Comparison of ENCODE assay signal across 8 cellular contexts in the genomic region with DNA sequence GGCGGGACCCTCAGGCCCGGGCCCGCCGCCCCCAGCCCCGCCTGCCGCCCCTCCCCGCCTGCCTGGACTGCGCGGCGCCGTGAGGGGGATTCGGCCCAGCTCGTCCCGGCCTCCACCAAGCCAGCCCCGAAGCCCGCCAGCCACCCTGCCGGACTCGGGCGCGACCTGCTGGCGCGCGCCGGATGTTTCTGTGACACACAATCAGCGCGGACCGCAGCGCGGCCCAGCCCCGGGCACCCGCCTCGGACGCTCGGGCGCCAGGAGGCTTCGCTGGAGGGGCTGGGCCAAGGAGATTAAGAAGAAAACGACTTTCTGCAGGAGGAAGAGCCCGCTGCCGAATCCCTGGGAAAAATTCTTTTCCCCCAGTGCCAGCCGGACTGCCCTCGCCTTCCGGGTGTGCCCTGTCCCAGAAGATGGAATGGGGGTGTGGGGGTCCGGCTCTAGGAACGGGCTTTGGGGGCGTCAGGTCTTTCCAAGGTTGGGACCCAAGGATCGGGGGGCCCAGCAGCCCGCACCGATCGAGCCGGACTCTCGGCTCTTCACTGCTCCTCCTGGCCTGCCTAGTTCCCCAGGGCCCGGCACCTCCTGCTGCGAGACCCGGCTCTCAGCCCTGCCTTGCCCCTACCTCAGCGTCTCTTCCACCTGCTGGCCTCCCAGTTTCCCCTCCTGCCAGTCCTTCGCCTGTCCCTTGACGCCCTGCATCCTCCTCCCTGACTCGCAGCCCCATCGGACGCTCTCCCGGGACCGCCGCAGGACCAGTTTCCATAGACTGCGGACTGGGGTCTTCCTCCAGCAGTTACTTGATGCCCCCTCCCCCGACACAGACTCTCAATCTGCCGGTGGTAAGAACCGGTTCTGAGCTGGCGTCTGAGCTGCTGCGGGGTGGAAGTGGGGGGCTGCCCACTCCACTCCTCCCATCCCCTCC.
DNase-seq lines count a peak whose midpoint lies in the region; ATAC-seq and TF ChIP-seq lines count a peak whose summit lies in the region.

No MANE protein-coding gene starts in this region.

- peaks cover 19% of the 10 kb centered on the region for H3K4me1 ChIP-seq in smooth muscle cell (ENCODE audit: low read depth)

- peak overlapping the region; percentile 70 for H3K4me3 Mint-ChIP-seq in activated T-helper 1 cell treated with anti-CD3 and anti-CD28 coated beads, Interleukin-12 subunit alpha, Interleukin-12 subunit beta, Interleukin-2, Interleukin-4 antibody, amounts not matched to agents 30 ng/mL and 10 ng/mL and 1 ng/mL, durations not matched to agents 14 hours and 24 hours and 36 hours

- H3K4me2 ChIP-seq in smooth muscle cell: peak overlapping the region; percentile 85

- DNase-seq in EH (ENCODE audit: low read depth) (peak; percentile 33), Kasumi-1 (lab: John Stamatoyannopoulos, UW) (peak; percentile 15 to 22), hepatic stellate cell (ENCODE audit: low spot score) (peak; percentile 52), smooth muscle cell (lab: John Stamatoyannopoulos, UW; ENCODE audit: unreplicated experiment) (no peak), NCI-H2171 (lab: John Stamatoyannopoulos, UW) (no peak)
- peak; percentile 19 for DNase-seq in activated T-helper 1 cell treated with anti-CD3 and anti-CD28 coated beads, Interleukin-12 subunit alpha, Interleukin-12 subunit beta, Interleukin-2, Interleukin-4 antibody, amounts not matched to agents 30 ng/mL and 10 ng/mL and 1 ng/mL, durations not matched to agents 14 hours and 24 hours and 36 hours (ENCODE audit: low spot score)

- no peaks in the 10 kb centered on the region for H3F3A ChIP-seq in smooth muscle cell (ENCODE audit: low read depth)

- no peaks in the 10 kb centered on the region for H3K9me3 Mint-ChIP-seq in activated T-helper 1 cell treated with anti-CD3 and anti-CD28 coated beads, Interleukin-12 subunit alpha, Interleukin-12 subunit beta, Interleukin-2, Interleukin-4 antibody, amounts not matched to agents 30 ng/mL and 10 ng/mL and 1 ng/mL, durations not matched to agents 14 hours and 24 hours and 36 hours

- peaks cover 99% of the 10 kb centered on the region for H3K27me3 ChIP-seq in smooth muscle cell (ENCODE audit: low read depth)

- intact Hi-C loops in activated T-helper 1 cell treated with anti-CD3 and anti-CD28 coated beads, Interleukin-12 subunit alpha, Interleukin-12 subunit beta, Interleukin-2, Interleukin-4 antibody, amounts not matched to agents 30 ng/mL and 10 ng/mL and 1 ng/mL, durations not matched to agents 14 hours and 24 hours and 36 hours (cut with micrococcal nuclease): loop anchor here (2.0 to 10.0 kb wide), 8 partner anchors 19 to 1293 kb away; partner anchors contain the start of genes LBX1 and NKX2-3

- no peaks in the 10 kb centered on the region for H3K36me3 Mint-ChIP-seq in activated T-helper 1 cell treated with anti-CD3 and anti-CD28 coated beads, Interleukin-12 subunit alpha, Interleukin-12 subunit beta, Interleukin-2, Interleukin-4 antibody, amounts not matched to agents 30 ng/mL and 10 ng/mL and 1 ng/mL, durations not matched to agents 14 hours and 24 hours and 36 hours (ENCODE audit: low read depth)

- H3K4me1 Mint-ChIP-seq in activated T-helper 1 cell treated with anti-CD3 and anti-CD28 coated beads, Interleukin-12 subunit alpha, Interleukin-12 subunit beta, Interleukin-2, Interleukin-4 antibody, amounts not matched to agents 30 ng/mL and 10 ng/mL and 1 ng/mL, durations not matched to agents 14 hours and 24 hours and 36 hours (ENCODE audit: low read depth): peaks cover 11% of the 10 kb centered on the region

- no peak overlapping the region for H2AFZ ChIP-seq in smooth muscle cell (ENCODE audit: low read depth)

- TF ChIP-seq CTCF in smooth muscle cell (IDR thresholded peaks at IDR 0.05; ENCODE audit: borderline replicate concordance, insufficient read depth, poor library complexity, severe bottlenecking): peak; percentile 11

- ATAC-seq in HG03354 (IDR thresholded peaks at IDR 0.05; ENCODE audit: poor library complexity, severe bottlenecking, unreplicated experiment): no peak
- no peak for ATAC-seq in GM19455 (IDR thresholded peaks at IDR 0.05; ENCODE audit: unreplicated experiment)

- H3K27me3 Mint-ChIP-seq in activated T-helper 1 cell treated with anti-CD3 and anti-CD28 coated beads, Interleukin-12 subunit alpha, Interleukin-12 subunit beta, Interleukin-2, Interleukin-4 antibody, amounts not matched to agents 30 ng/mL and 10 ng/mL and 1 ng/mL, durations not matched to agents 14 hours and 24 hours and 36 hours (ENCODE audit: insufficient read depth): peaks cover 83% of the 10 kb centered on the region

- H3K79me2 ChIP-seq in smooth muscle cell (ENCODE audit: low read depth): no peaks in the 10 kb centered on the region

- no peak overlapping the region for H3K27ac Mint-ChIP-seq in activated T-helper 1 cell treated with anti-CD3 and anti-CD28 coated beads, Interleukin-12 subunit alpha, Interleukin-12 subunit beta, Interleukin-2, Interleukin-4 antibody, amounts not matched to agents 30 ng/mL and 10 ng/mL and 1 ng/mL, durations not matched to agents 14 hours and 24 hours and 36 hours

- no peaks in the 10 kb centered on the region for H4K20me1 ChIP-seq in smooth muscle cell (ENCODE audit: low read depth)

- H3K9me3 ChIP-seq in smooth muscle cell (replicated peaks; ENCODE audit: low read depth): no peaks in the 10 kb centered on the region

- peak overlapping the region; percentile 45 for H3K4me3 ChIP-seq in smooth muscle cell

- 3% methylated on average over 54 of the region's 69 CpGs for WGBS in smooth muscle cell (ENCODE audit: low lambda C conversion rate)

- no peak overlapping the region for H3K27ac ChIP-seq in smooth muscle cell (ENCODE audit: low read depth)

- H3K9ac ChIP-seq in smooth muscle cell (ENCODE audit: low read depth): no peak overlapping the region

- no peaks in the 10 kb centered on the region for H3K36me3 ChIP-seq in smooth muscle cell (ENCODE audit: low read depth)

Comparison
In these comparisons a context has a peak if more than half of its experiments do, and no peak if none do; other contexts are left out.
1. DNase-seq: peak in EH (single experiment), Kasumi-1 (2 of 2), activated T-helper 1 cell treated with anti-CD3 and anti-CD28 coated beads, Interleukin-12 subunit alpha, Interleukin-12 subunit beta, Interleukin-2, Interleukin-4 antibody, amounts not matched to agents 30 ng/mL and 10 ng/mL and 1 ng/mL, durations not matched to agents 14 hours and 24 hours and 36 hours (single experiment) and hepatic stellate cell (single experiment); none in smooth muscle cell (single experiment) and NCI-H2171 (single experiment).